8 cellular contexts compared by ENCODE assay signal in the genomic region with DNA sequence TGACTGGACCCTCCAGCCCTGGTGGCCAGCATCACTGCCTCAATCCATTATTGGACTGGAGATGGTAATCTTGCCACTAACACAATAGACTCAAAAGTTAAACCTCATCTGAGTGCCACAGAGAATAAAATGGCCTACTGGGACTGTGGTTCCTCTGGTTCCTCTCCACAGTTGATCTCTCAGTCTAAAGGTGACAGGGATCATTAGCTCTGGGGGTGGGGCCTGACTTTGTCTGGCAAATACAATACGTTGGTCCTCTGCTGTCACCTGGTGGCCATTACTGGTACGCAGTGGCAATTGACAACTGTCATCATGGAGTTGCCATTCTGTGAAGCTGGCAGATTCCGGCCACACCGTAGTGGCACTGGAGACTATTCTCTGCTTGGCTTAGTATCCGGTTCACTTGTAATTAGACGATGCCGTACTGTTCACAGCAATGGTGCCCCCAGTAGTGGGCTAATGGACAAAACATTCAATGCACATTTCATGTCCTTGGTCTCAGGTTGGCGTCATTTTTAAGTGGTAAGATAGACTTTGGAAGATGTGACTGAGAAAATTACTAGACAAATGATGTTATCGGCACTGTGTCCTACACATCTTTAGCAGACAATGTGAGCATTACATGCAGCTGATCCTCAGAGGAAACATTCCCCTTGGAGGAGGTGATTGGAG. TPM values are rescaled to one million over a fixed set of nuclear protein-coding genes. Genes with fewer than 3 reads are reported as not detected.
DNase-seq lines count a peak whose midpoint lies in the region; ATAC-seq and TF ChIP-seq lines count a peak whose summit lies in the region.

No MANE protein-coding gene starts in this region.

- no peaks in the 10 kb centered on the region for H3K27me3 Mint-ChIP-seq in natural killer cell (ENCODE audit: low read depth in 2 of 2)

- H3K27ac Mint-ChIP-seq in natural killer cell, result peak overlapping the region; percentile 81 to 83

- H3K36me3 ChIP-seq in NT2/D1 (ENCODE audit: insufficient read depth, insufficient read length, low read length), result no peaks in the 10 kb centered on the region

- ATAC-seq in GM21515 (IDR thresholded peaks at IDR 0.05; ENCODE audit: unreplicated experiment), result peak; percentile 91
- peak; percentile 98 for ATAC-seq in esophagus mucosa
- ATAC-seq in natural killer cell, result peak; percentile 82 to 91 (median 89)
- ATAC-seq in stimulated activated naive CD8-positive, alpha-beta T cell treated with anti-CD3 and anti-CD28 coated beads, Interleukin-15, Interleukin-2, amounts not matched to agents 100 U/mL and 50 U/mL, for 24 hours, result peak; percentile 85

- intact Hi-C loops in natural killer cell (cut with micrococcal nuclease), result loop anchor here (1.0 kb wide), 5 partner anchors 45 to 725 kb away; no protein-coding TSS in a partner anchor

- no peaks in the 10 kb centered on the region for H3K9me3 Mint-ChIP-seq in natural killer cell

- peak; percentile 86 for TF ChIP-seq CTCF in natural killer cell (IDR thresholded peaks at IDR 0.05)

- no peaks in the 10 kb centered on the region for H3K4me1 ChIP-seq in NT2/D1 (ENCODE audit: insufficient read depth, insufficient read length)

- no peaks in the 10 kb centered on the region for H3K27me3 ChIP-seq in NT2/D1 (ENCODE audit: insufficient read depth, insufficient read length)

- H3K9me3 ChIP-seq in NT2/D1 (ENCODE audit: insufficient read depth, low read length), result peaks cover 24% of the 10 kb centered on the region; the same call in 1 of the 2 replicates

- no peak overlapping the region for H3K9ac ChIP-seq in NT2/D1 (ENCODE audit: insufficient read length, low read depth)

- peaks cover 44 to 55% of the 10 kb centered on the region in 2 donors for H3K4me1 Mint-ChIP-seq in natural killer cell

- H3K36me3 Mint-ChIP-seq in natural killer cell, result peaks cover 23% of the 10 kb centered on the region

- DNase-seq in DMS114 treated with DMSO at 0.1 percent for 48 hours (lab: John Stamatoyannopoulos, UW; ENCODE audit: unreplicated experiment) (peak; percentile 19), HS-5 (ENCODE audit: low read depth) (peak; percentile 36), NT2/D1 (ENCODE audit: low read depth, low spot score) (peak; percentile 81), natural killer cell (peak; percentile 75)
- DNase-seq in activated CD8-positive, alpha-beta memory T cell treated with anti-CD3 and anti-CD28 coated beads, Interleukin-2, amount 50 U/mL, for 4 hours, result peak; percentile 80
- DNase-seq in stimulated activated naive CD8-positive, alpha-beta T cell treated with anti-CD3 and anti-CD28 coated beads, Interleukin-15, Interleukin-2, amounts not matched to agents 100 U/mL and 50 U/mL, for 24 hours, result peak; percentile 89

- peak overlapping the region; percentile 70 for H3K4me3 Mint-ChIP-seq in natural killer cell

- H3K4me3 ChIP-seq in NT2/D1 (ENCODE audit: insufficient read length, low read depth), result no peak overlapping the region

RNA-seq across cellular contexts. Expression of gene FGFBP2, which starts 6.7 kb away (rescaled TPM):
- not detected for total RNA-seq in esophagus mucosa
- total RNA-seq in natural killer cell, result 100 to 1,000 TPM; 644 to 736 (median 713) TPM

RNA-seq across cellular contexts. Expression of gene FGFBP1, which starts 17.8 kb away (rescaled TPM):
- total RNA-seq in esophagus mucosa (402 TPM), natural killer cell (not detected)

Comparison
In these comparisons a context has a peak if more than half of its experiments do, and no peak if none do; other contexts are left out.
1. DNase-seq: peak in every context shown above with its lines; median percentile 89 in stimulated activated naive CD8-positive, alpha-beta T cell treated with anti-CD3 and anti-CD28 coated beads, Interleukin-15, Interleukin-2, amounts not matched to agents 100 U/mL and 50 U/mL, for 24 hours; 81 in NT2/D1; 80 in activated CD8-positive, alpha-beta memory T cell treated with anti-CD3 and anti-CD28 coated beads, Interleukin-2, amount 50 U/mL, for 4 hours; 75 in natural killer cell; 36 in HS-5; 19 in DMS114 treated with DMSO at 0.1 percent for 48 hours.
2. RNA of gene FGFBP2, which starts 6.7 kb away (total RNA-seq): 644 to 736 TPM in natural killer cell; not detected in esophagus mucosa (single experiment); every median in the first group is over 100 times any median in the second.
3. RNA of gene FGFBP1, which starts 17.8 kb away (total RNA-seq): 402 TPM in esophagus mucosa (single experiment); not detected in natural killer cell; every median in the first group is over 100 times any median in the second.
4. Peak in every context shown above with its lines, with median percentiles within 50 percentile points of each other: ATAC-seq.